Comparison of ENCODE assay signal across 8 cellular contexts in the genomic region with DNA sequence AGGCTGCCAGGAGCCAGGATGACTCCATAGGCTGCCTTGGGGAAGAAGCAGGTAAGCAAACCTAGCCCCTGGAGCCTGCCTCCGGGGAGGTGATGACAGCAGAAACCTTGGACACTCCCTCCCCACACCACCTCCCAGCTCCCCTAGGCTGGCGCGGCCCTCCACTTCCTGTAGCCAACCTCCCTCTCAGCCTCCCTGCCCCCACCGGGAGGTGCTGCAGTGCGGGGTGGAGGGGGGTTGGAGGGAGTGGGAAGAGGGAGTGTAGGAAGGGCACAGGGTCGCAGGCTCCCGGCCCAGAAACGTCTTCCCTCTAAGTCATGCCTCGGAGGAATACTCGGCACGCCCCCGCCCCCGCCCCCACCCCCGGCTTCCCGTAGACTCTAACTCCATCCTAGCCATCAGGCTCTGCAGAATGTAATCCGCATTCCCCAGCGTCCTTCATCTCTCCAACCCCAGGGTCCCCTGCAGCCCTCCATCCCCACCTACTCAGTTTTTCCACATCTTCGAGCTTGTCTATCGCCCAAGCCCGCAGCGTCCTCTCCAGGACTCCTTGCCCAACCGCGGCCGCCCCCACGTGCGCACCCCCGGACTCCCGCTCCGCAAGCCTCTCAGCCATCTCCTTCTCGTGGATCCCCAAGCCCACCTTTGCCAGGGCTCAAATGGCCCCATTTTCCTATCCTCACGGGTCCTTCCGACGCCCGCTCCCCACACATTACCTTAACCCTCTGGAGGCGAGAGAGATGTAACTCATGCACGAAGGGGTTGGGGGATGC. TPM values are rescaled to one million over a fixed set of nuclear protein-coding genes. Genes with fewer than 3 reads are reported as not detected.
A peak's percentile ranks its signal among the peaks of the same experiment; 100 is the strongest.
DNase-seq lines count a peak whose midpoint lies in the region; ATAC-seq and TF ChIP-seq lines count a peak whose summit lies in the region.

No MANE protein-coding gene starts in this region.

- H3K36me3 ChIP-seq in SK-N-SH (replicated peaks in 1 of 2; ENCODE audit: control insufficient read depth in 1 of 2, insufficient read depth in 2 of 2, low read length in 1 of 2) = peaks cover 9 to 22% of the 10 kb centered on the region in 2 experiments
- H3K36me3 ChIP-seq in left ventricle myocardium inferior = peaks cover 27% of the 10 kb centered on the region

- H3K79me2 ChIP-seq in SK-N-SH (ENCODE audit: insufficient read depth) = peaks cover 24% of the 10 kb centered on the region

- H3K9me3 ChIP-seq in SK-N-SH (no peaks in the 10 kb centered on the region), left ventricle myocardium inferior (replicated peaks) (no peaks in the 10 kb centered on the region)

- DNase-seq in LHCN-M2 (ENCODE audit: low read depth) (peak; percentile 34), SK-N-SH (peak; percentile 80), amniotic stem cell (lab: John Stamatoyannopoulos, UW) (peak; percentile 15), left ventricle myocardium inferior (peak; percentile 70), pons (ENCODE audit: low spot score) (peak; percentile 32)

- CTCF ChIA-PET in SK-N-SH (lab: Yijun Ruan, JAX) = interaction anchor here (0.6 to 2.7 kb wide), 30 partner anchors 8 to 564 kb away, joined by 3 to 17 read pairs (median 5); partner anchors contain the start of genes EMC4, GOLGA8B, KATNBL1 and NOP10

- intact Hi-C loops in left ventricle myocardium inferior (cut with micrococcal nuclease) = no loop called here

- TF ChIP-seq RAD21 in SK-N-SH (IDR thresholded peaks at IDR 0.05; ENCODE audit: low read length) = no peak

- H3K27me3 ChIP-seq in SK-N-SH (ENCODE audit: insufficient read depth) = no peaks in the 10 kb centered on the region
- no peaks in the 10 kb centered on the region for H3K27me3 ChIP-seq in left ventricle myocardium inferior (ENCODE audit: low read depth)

- peak overlapping the region; percentile 24 to 85; a peak in 3 of 4 replicates for H3K27ac ChIP-seq in SK-N-SH (ENCODE audit: low read depth in 2 of 2, low read length in 1 of 2)
- H3K27ac ChIP-seq in left ventricle myocardium inferior (replicated peaks) = peak overlapping the region; percentile 100

- no peaks in the 10 kb centered on the region for H3F3A ChIP-seq in SK-N-SH (replicated peaks; ENCODE audit: insufficient read depth)

- peak overlapping the region; percentile 93 for H2AFZ ChIP-seq in SK-N-SH (ENCODE audit: low read depth)

- H3K4me2 ChIP-seq in SK-N-SH = peak overlapping the region; percentile 99

- POLR2A ChIA-PET in SK-N-SH (lab: Yijun Ruan, JAX) = interaction anchor here (0.9 to 2.7 kb wide), 4 partner anchors 24 to 217 kb away, joined by 3 to 19 read pairs (median 10); partner anchors contain the start of genes EMC4, GOLGA8B, NOP10 and NUTM1

- H3K4me1 ChIP-seq in SK-N-SH (ENCODE audit: control insufficient read depth in 1 of 2, insufficient read depth in 2 of 2, low read depth in 1 of 2, low read length in 1 of 2) (peaks cover 0 to 19% of the 10 kb centered on the region in 2 experiments; a peak in 1 of 4 replicates), left ventricle myocardium inferior (peaks cover 37% of the 10 kb centered on the region)

- H4K20me1 ChIP-seq in SK-N-SH (ENCODE audit: insufficient read depth) = peaks cover 13% of the 10 kb centered on the region

- peak overlapping the region; percentile 75 for H3K9ac ChIP-seq in SK-N-SH

- H3K9me2 ChIP-seq in SK-N-SH = no peaks in the 10 kb centered on the region

- TF ChIP-seq EP300 in SK-N-SH (IDR thresholded peaks at IDR 0.05; ENCODE audit: borderline replicate concordance in 1 of 2, low read depth in 1 of 2, low read length in 1 of 2) = no peak

- ATAC-seq in HG02610 (IDR thresholded peaks at IDR 0.05; ENCODE audit: unreplicated experiment) = no peak
- no peak for ATAC-seq in GM18505 (IDR thresholded peaks at IDR 0.05; ENCODE audit: unreplicated experiment)

- TF ChIP-seq CTCF in GM12875 (IDR thresholded peaks at IDR 0.05; ENCODE audit: borderline replicate concordance, insufficient read depth, low read depth, low read length) = no peak
- no peak for TF ChIP-seq CTCF in SK-N-SH (IDR thresholded peaks at IDR 0.05)
- TF ChIP-seq CTCF in left ventricle myocardium inferior (IDR thresholded peaks at IDR 0.05; ENCODE audit: borderline replicate concordance) = no peak

- WGBS in SK-N-SH (ENCODE audit: low lambda C conversion rate) = 2% methylated on average over 33 of the region's 36 CpGs

- TF ChIP-seq POLR2A in GM18505 (IDR thresholded peaks at IDR 0.05; ENCODE audit: borderline replicate concordance, extremely low read depth, insufficient read depth, insufficient read length) = no peak

- H3K4me3 ChIP-seq in GM12875 (ENCODE audit: low read depth, low read length) (peak overlapping the region; percentile 79), SK-N-SH (ENCODE audit: low read depth in 2 of 2, low read length in 1 of 2) (peak overlapping the region; percentile 74 to 99), left ventricle myocardium inferior (peak overlapping the region; percentile 99)

TF ChIP-seq in SK-N-SH, 30 proteins besides CTCF, POLR2A, EP300 and RAD21 (continues in another document):
- TF ChIP-seq GABPA (IDR thresholded peaks at IDR 0.05; ENCODE audit: low read depth) = no peak
- no peak for TF ChIP-seq TEAD4 (IDR thresholded peaks at IDR 0.05; ENCODE audit: borderline replicate concordance, insufficient read depth)
- peak; percentile 14; the same call in 1 of the 2 replicates for TF ChIP-seq MXI1 (IDR thresholded peaks at IDR 0.05; ENCODE audit: low read depth, low read length)
- TF ChIP-seq, protein P1, sequence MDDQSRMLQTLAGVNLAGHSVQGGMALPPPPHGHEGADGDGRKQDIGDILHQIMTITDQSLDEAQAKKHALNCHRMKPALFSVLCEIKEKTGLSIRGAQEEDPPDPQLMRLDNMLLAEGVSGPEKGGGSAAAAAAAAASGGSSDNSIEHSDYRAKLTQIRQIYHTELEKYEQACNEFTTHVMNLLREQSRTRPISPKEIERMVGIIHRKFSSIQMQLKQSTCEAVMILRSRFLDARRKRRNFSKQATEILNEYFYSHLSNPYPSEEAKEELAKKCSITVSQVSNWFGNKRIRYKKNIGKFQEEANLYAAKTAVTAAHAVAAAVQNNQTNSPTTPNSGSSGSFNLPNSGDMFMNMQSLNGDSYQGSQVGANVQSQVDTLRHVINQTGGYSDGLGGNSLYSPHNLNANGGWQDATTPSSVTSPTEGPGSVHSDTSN (IDR thresholded peaks at IDR 0.05) = peak; percentile 9; the same call in 1 of the 2 replicates
- TF ChIP-seq NFIC (IDR thresholded peaks at IDR 0.05; ENCODE audit: borderline replicate concordance) = no peak
- no peak for TF ChIP-seq RFX5 (IDR thresholded peaks at IDR 0.05; ENCODE audit: low read length)
- no peak for TF ChIP-seq REST (IDR thresholded peaks at IDR 0.05; ENCODE audit: low read depth, low read length)

RNA-seq across cellular contexts. Expression of gene LPCAT4, which starts 0.5 kb away (rescaled TPM):
- total RNA-seq in LHCN-M2 (2014; rRNA removed) (18.9 and 25.3 TPM in 2 replicates), left ventricle myocardium inferior (80.6 TPM)
- polyA plus RNA-seq in LHCN-M2 (2012) = 27.6 TPM
- polyA plus RNA-seq in SK-N-SH (2012; rRNA removed) = 78.6 and 88.4 TPM in 2 replicates
- 33.7 and 43.6 TPM in 2 replicates for polyA plus RNA-seq in SK-N-SH (2012; cell fraction: cytosol; rRNA removed)
- polyA plus RNA-seq in SK-N-SH (2012; cell fraction: nucleus; rRNA removed) = 285 and 300 TPM in 2 replicates

RNA-seq across cellular contexts. Expression of gene NUTM1, which starts 23.3 kb away (rescaled TPM):
- total RNA-seq in LHCN-M2 (2014; rRNA removed) (0.06 TPM in 1 of 2 replicates, not detected in the other), left ventricle myocardium inferior (not detected)
- polyA plus RNA-seq in LHCN-M2 (2012) = not detected
- polyA plus RNA-seq in SK-N-SH (2012; rRNA removed) = not detected in 2 replicates
- polyA plus RNA-seq in SK-N-SH (2012; cell fraction: cytosol; rRNA removed) = not detected in 2 replicates
- polyA plus RNA-seq in SK-N-SH (2012; cell fraction: nucleus; rRNA removed) = not detected in 2 replicates

RNA-seq across cellular contexts. Expression of gene NOP10, which starts 23.5 kb away (rescaled TPM):
- 166 and 200 TPM in 2 replicates for total RNA-seq in LHCN-M2 (2014; rRNA removed)
- 435 TPM for polyA plus RNA-seq in LHCN-M2 (2012)
- polyA plus RNA-seq in SK-N-SH (2012; rRNA removed) = 440 and 583 TPM in 2 replicates
- 418 and 454 TPM in 2 replicates for polyA plus RNA-seq in SK-N-SH (2012; cell fraction: cytosol; rRNA removed)
- polyA plus RNA-seq in SK-N-SH (2012; cell fraction: nucleus; rRNA removed) = 177 and 230 TPM in 2 replicates
- total RNA-seq in left ventricle myocardium inferior = 140 TPM

RNA-seq across cellular contexts. Expression of gene SLC12A6, which starts 28.9 kb away (rescaled TPM):
- 11.2 and 12.1 TPM in 2 replicates for total RNA-seq in LHCN-M2 (2014; rRNA removed)
- 3.4 TPM for polyA plus RNA-seq in LHCN-M2 (2012)
- polyA plus RNA-seq in SK-N-SH (2012; rRNA removed) = 7.7 and 8.0 TPM in 2 replicates
- polyA plus RNA-seq in SK-N-SH (2012; cell fraction: cytosol; rRNA removed) = 6.6 and 6.8 TPM in 2 replicates
- polyA plus RNA-seq in SK-N-SH (2012; cell fraction: nucleus; rRNA removed) = 17.5 and 18.5 TPM in 2 replicates
- total RNA-seq in left ventricle myocardium inferior = 25.7 TPM

Comparison
In these comparisons a context has a peak if more than half of its experiments do, and no peak if none do; other contexts are left out.
1. DNase-seq: peak in every context shown above with its lines; median percentile 80 in SK-N-SH; 70 in left ventricle myocardium inferior; 34 in LHCN-M2; 32 in pons; 15 in amniotic stem cell.